ENCODE assay signal across 17 cellular contexts in genomic region chr5:68330564-68330963, GRCh38.
A peak's percentile ranks its signal among the peaks of the same experiment; 100 is the strongest.
DNase-seq lines count a peak whose midpoint lies in the region; ATAC-seq and TF ChIP-seq lines count a peak whose summit lies in the region.
"Had no signal": no experiment of that assay in that cellular context is flagged by ENCODE, and none has a peak within 500 bp of the region (broad histone marks: within the 10 kb centered on the region; RNA-seq: fewer than 3 reads in every experiment).

No MANE protein-coding gene starts in this region.

- 32% methylated on average over 1 of the region's 1 CpG for WGBS in esophagus muscularis mucosa

- H3K4me3 ChIP-seq in esophagus muscularis mucosa: no peak overlapping the region
- H3K4me3 ChIP-seq: thyroid gland had no signal

- no peaks in the 10 kb centered on the region for H3K36me3 Mint-ChIP-seq in nephron (ENCODE audit: low read depth)
- H3K36me3 Mint-ChIP-seq: stimulated activated effector memory CD8-positive, alpha-beta T cell treated with anti-CD3 and anti-CD28 coated beads, Interleukin-12 subunit alpha, Interleukin-12 subunit beta, amount 100 ng/mL, for 72 hours had no signal

- DNase-seq in GM03348 (ENCODE audit: low spot score) (peak; percentile 31), RPMI7951 (ENCODE audit: low read depth) (peak; percentile 96), erythroblast (lab: John Stamatoyannopoulos, UW) (peak; percentile 59 to 71), esophagus muscularis mucosa (ENCODE audit: extremely low spot score) (no peak), NCI-H774 (lab: John Stamatoyannopoulos, UW) (no peak), GM10266 (ENCODE audit: extremely low spot score) (no peak)
- DNase-seq: activated B cell treated with CpG ODN at 0.5 μM for 24 hours, DMS79, hippocampal formation, NCI-H2171, RPMI8226, T-helper 1 cell, thyroid gland had no signal

- H3K27me3 ChIP-seq in esophagus muscularis mucosa: no peaks in the 10 kb centered on the region
- H3K27me3 ChIP-seq: thyroid gland had no signal

- peaks cover 0 to 10% (median 5%) of the 10 kb centered on the region in 4 donors for H3K4me1 ChIP-seq in esophagus muscularis mucosa
- H3K4me1 ChIP-seq: thyroid gland had no signal

- H3K36me3 ChIP-seq in esophagus muscularis mucosa: no peaks in the 10 kb centered on the region
- H3K36me3 ChIP-seq: thyroid gland had no signal

- H3K27ac ChIP-seq in esophagus muscularis mucosa (replicated peaks in 1 of 4): peak overlapping the region in 2 of 4 donors; percentile 5 to 39
- H3K27ac ChIP-seq: thyroid gland had no signal

- peak overlapping the region; percentile 57 to 88 (median 86) for H3K27ac Mint-ChIP-seq in nephron
- H3K27ac Mint-ChIP-seq: activated T-helper 17 cell treated with anti-CD3 and anti-CD28 coated beads, Interleukin-2, amount 50 U/mL, for 72 hours; stimulated activated effector memory CD8-positive, alpha-beta T cell treated with anti-CD3 and anti-CD28 coated beads, Interleukin-12 subunit alpha, Interleukin-12 subunit beta, amount 100 ng/mL, for 72 hours had no signal

- H3K9me3 ChIP-seq in esophagus muscularis mucosa: no peaks in the 10 kb centered on the region
- H3K9me3 ChIP-seq: thyroid gland had no signal

- TF ChIP-seq POLR2A in erythroblast (IDR thresholded peaks at IDR 0.05; ENCODE audit: low read length) (no peak), esophagus muscularis mucosa (IDR thresholded peaks at IDR 0.05; ENCODE audit: low read depth) (no peak)

- TF ChIP-seq EP300 in esophagus muscularis mucosa (IDR thresholded peaks at IDR 0.05): no peak

- ATAC-seq in HG02759 (IDR thresholded peaks at IDR 0.05; ENCODE audit: unreplicated experiment): no peak
- ATAC-seq: activated T-helper 17 cell treated with anti-CD3 and anti-CD28 coated beads, Interleukin-2, amount 50 U/mL, for 72 hours; stimulated activated effector memory CD8-positive, alpha-beta T cell treated with anti-CD3 and anti-CD28 coated beads, Interleukin-12 subunit alpha, Interleukin-12 subunit beta, amount 100 ng/mL, for 72 hours had no signal

- peaks cover 20% of the 10 kb centered on the region for H3K4me1 Mint-ChIP-seq in nephron
- H3K4me1 Mint-ChIP-seq: activated T-helper 17 cell treated with anti-CD3 and anti-CD28 coated beads, Interleukin-2, amount 50 U/mL, for 72 hours had no signal

- no peak overlapping the region for H3K4me3 Mint-ChIP-seq in nephron
- H3K4me3 Mint-ChIP-seq: activated T-helper 17 cell treated with anti-CD3 and anti-CD28 coated beads, Interleukin-2, amount 50 U/mL, for 72 hours; stimulated activated effector memory CD8-positive, alpha-beta T cell treated with anti-CD3 and anti-CD28 coated beads, Interleukin-12 subunit alpha, Interleukin-12 subunit beta, amount 100 ng/mL, for 72 hours had no signal

- H3K9me3 Mint-ChIP-seq in nephron: peaks cover 1% of the 10 kb centered on the region
- H3K9me3 Mint-ChIP-seq: activated B cell treated with CpG ODN at 0.5 μM for 24 hours; stimulated activated effector memory CD8-positive, alpha-beta T cell treated with anti-CD3 and anti-CD28 coated beads, Interleukin-12 subunit alpha, Interleukin-12 subunit beta, amount 100 ng/mL, for 72 hours had no signal

- H3K27me3 Mint-ChIP-seq in nephron (ENCODE audit: low read depth): peaks cover 5% of the 10 kb centered on the region
- H3K27me3 Mint-ChIP-seq: activated B cell treated with CpG ODN at 0.5 μM for 24 hours had no signal

- TF ChIP-seq CTCF in nephron (IDR thresholded peaks at IDR 0.05; ENCODE audit: unreplicated experiment in 3 of 3) (no peak), esophagus muscularis mucosa (IDR thresholded peaks at IDR 0.05) (no peak), GM10266 (IDR thresholded peaks at IDR 0.05; ENCODE audit: control insufficient read depth, insufficient read depth, low read depth, missing control alignments) (no peak)

- intact Hi-C loops in esophagus muscularis mucosa (cut with DNase I): no loop called here

Comparison
In these comparisons a context has a peak if more than half of its experiments do, and no peak if none do; other contexts are left out.
1. DNase-seq: peak in GM03348 (single experiment), RPMI7951 (single experiment) and erythroblast (2 of 2); none in esophagus muscularis mucosa (single experiment), NCI-H774 (single experiment) and GM10266 (single experiment).